11 cellular contexts compared by ENCODE assay signal in genomic region chr3:71443332-71443731, GRCh38.
DNase-seq lines count a peak whose midpoint lies in the region; FAIRE-seq and TF ChIP-seq lines count a peak whose summit lies in the region.
"Had no signal": no experiment of that assay in that cellular context is flagged by ENCODE, and none has a peak within 500 bp of the region (broad histone marks: within the 10 kb centered on the region; RNA-seq: fewer than 3 reads in every experiment).

No MANE protein-coding gene starts in this region.

- H3K27ac ChIP-seq in SU-DHL-6 (ENCODE audit: low read depth, low read length) (peak overlapping the region; percentile 95), endodermal cell (ENCODE audit: low read depth, low read length) (no peak overlapping the region), smooth muscle cell (ENCODE audit: low read depth) (peak overlapping the region; percentile 67), neural progenitor cell (no peak overlapping the region)

- H3K79me2 ChIP-seq in SU-DHL-6 (ENCODE audit: insufficient read depth, low read length) (no peaks in the 10 kb centered on the region), smooth muscle cell (ENCODE audit: low read depth) (peaks cover 7% of the 10 kb centered on the region), neural progenitor cell (ENCODE audit: low read depth) (no peaks in the 10 kb centered on the region)

- H3K27ac Mint-ChIP-seq in endodermal cell: peak overlapping the region; percentile 55
- H3K27ac Mint-ChIP-seq in neural progenitor cell: no peak overlapping the region

- TF ChIP-seq CTCF in SU-DHL-6 (IDR thresholded peaks at IDR 0.05; ENCODE audit: insufficient read depth, low read length, poor library complexity, severe bottlenecking) (no peak), endodermal cell (conservative IDR thresholded peaks at IDR 0.05) (no peak), smooth muscle cell (IDR thresholded peaks at IDR 0.05; ENCODE audit: borderline replicate concordance, insufficient read depth, poor library complexity, severe bottlenecking) (no peak), neural progenitor cell (IDR thresholded peaks at IDR 0.05) (no peak)

- no peaks in the 10 kb centered on the region for H3K4me1 ChIP-seq in endodermal cell (ENCODE audit: control insufficient read depth, insufficient read depth, low read length)
- peaks cover 4% of the 10 kb centered on the region for H3K4me1 ChIP-seq in smooth muscle cell (ENCODE audit: low read depth)
- H3K4me1 ChIP-seq in neural progenitor cell: peaks cover 8% of the 10 kb centered on the region

- H3K9ac ChIP-seq in SU-DHL-6 (ENCODE audit: low read length): peak overlapping the region; percentile 38
- no peak overlapping the region for H3K9ac ChIP-seq in endodermal cell (ENCODE audit: extremely low read depth, low read length, poor library complexity, severe bottlenecking)
- H3K9ac ChIP-seq in smooth muscle cell (ENCODE audit: low read depth): no peak overlapping the region
- no peak overlapping the region for H3K9ac ChIP-seq in neural progenitor cell
- H3K9ac ChIP-seq: GM23248 had no signal

- no peaks in the 10 kb centered on the region for H3K9me3 Mint-ChIP-seq in endodermal cell
- H3K9me3 Mint-ChIP-seq in neural progenitor cell: peaks cover 4% of the 10 kb centered on the region

- H3K9me3 ChIP-seq in SU-DHL-6 (ENCODE audit: insufficient read depth, low read length): no peaks in the 10 kb centered on the region
- H3K9me3 ChIP-seq in endodermal cell (ENCODE audit: control insufficient read depth, low read length): no peaks in the 10 kb centered on the region
- H3K9me3 ChIP-seq in smooth muscle cell (replicated peaks; ENCODE audit: low read depth): no peaks in the 10 kb centered on the region
- no peaks in the 10 kb centered on the region for H3K9me3 ChIP-seq in neural progenitor cell (ENCODE audit: low read depth)

- H3F3A ChIP-seq in SU-DHL-6 (ENCODE audit: insufficient read depth) (peaks cover 34% of the 10 kb centered on the region), smooth muscle cell (ENCODE audit: low read depth) (peaks cover 9% of the 10 kb centered on the region), neural progenitor cell (ENCODE audit: low read depth) (peaks cover 8% of the 10 kb centered on the region)

- H3K4me3 ChIP-seq in SU-DHL-6 (ENCODE audit: insufficient read depth, low read length, poor library complexity, severe bottlenecking) (peak overlapping the region; percentile 14), endodermal cell (ENCODE audit: low read length) (no peak overlapping the region), smooth muscle cell (no peak overlapping the region), neural progenitor cell (no peak overlapping the region)
- H3K4me3 ChIP-seq: GM23248 had no signal

- peak; percentile 24 for FAIRE-seq in GM18507 (lab: Jason Lieb, UNC)

- H3K4me1 Mint-ChIP-seq in endodermal cell (peaks cover 17% of the 10 kb centered on the region), neural progenitor cell (peaks cover 18% of the 10 kb centered on the region)

- H3K36me3 Mint-ChIP-seq in endodermal cell (ENCODE audit: low read depth) (no peaks in the 10 kb centered on the region), neural progenitor cell (peaks cover 2% of the 10 kb centered on the region)

- H2AFZ ChIP-seq in SU-DHL-6 (ENCODE audit: low read depth, low read length, severe bottlenecking) (no peak overlapping the region), smooth muscle cell (ENCODE audit: low read depth) (no peak overlapping the region), neural progenitor cell (replicated peaks) (no peak overlapping the region)

- H3K27me3 ChIP-seq in SU-DHL-6 (ENCODE audit: low read length): no peaks in the 10 kb centered on the region
- no peaks in the 10 kb centered on the region for H3K27me3 ChIP-seq in endodermal cell (ENCODE audit: control insufficient read depth, insufficient read depth, low read length, poor library complexity, severe bottlenecking)
- no peaks in the 10 kb centered on the region for H3K27me3 ChIP-seq in smooth muscle cell (ENCODE audit: low read depth)
- H3K27me3 ChIP-seq in neural progenitor cell: no peaks in the 10 kb centered on the region

- DNase-seq in GM18507 (ENCODE audit: extremely low spot score, insufficient read length, low read depth) (no peak), endodermal cell (no peak), smooth muscle cell (lab: John Stamatoyannopoulos, UW; ENCODE audit: unreplicated experiment) (no peak), neural progenitor cell (ENCODE audit: low spot score) (no peak), GM19238 (ENCODE audit: insufficient read length, low spot score) (no peak), NCI-H1048 (lab: John Stamatoyannopoulos, UW) (no peak)
- DNase-seq in stimulated activated CD4-positive, alpha-beta T cell treated with anti-CD3 and anti-CD28 coated beads, Interleukin-1b, Interleukin-23, amount 100 ng/mL, for 48 hours: no peak
- DNase-seq: activated gamma-delta T cell, GM23248, NCI-H510A treated with DMSO at 0.1 percent for 48 hours had no signal

- no peaks in the 10 kb centered on the region for H3K9me2 ChIP-seq in SU-DHL-6 (replicated peaks; ENCODE audit: insufficient read depth, low read length)

- 93 to 100% methylated on average over 5 to 8 of the region's 8 CpGs for WGBS in endodermal cell (ENCODE audit: insufficient coverage in 1 of 2, insufficient read length in 1 of 2), 2 experiments
- WGBS in smooth muscle cell (ENCODE audit: low lambda C conversion rate): over 99% methylated on average over 8 of the region's 8 CpGs

- H3K4me3 Mint-ChIP-seq in endodermal cell (no peak overlapping the region), neural progenitor cell (no peak overlapping the region)

- no peaks in the 10 kb centered on the region for H4K20me1 ChIP-seq in SU-DHL-6 (ENCODE audit: low read depth, low read length)
- H4K20me1 ChIP-seq in smooth muscle cell (ENCODE audit: low read depth): no peaks in the 10 kb centered on the region
- peaks cover 14% of the 10 kb centered on the region for H4K20me1 ChIP-seq in neural progenitor cell (ENCODE audit: low read depth)

- no peaks in the 10 kb centered on the region for H3K36me3 ChIP-seq in SU-DHL-6 (ENCODE audit: low read length)
- H3K36me3 ChIP-seq in endodermal cell (ENCODE audit: control insufficient read depth, insufficient read depth, low read length): no peaks in the 10 kb centered on the region
- no peaks in the 10 kb centered on the region for H3K36me3 ChIP-seq in smooth muscle cell (ENCODE audit: low read depth)
- H3K36me3 ChIP-seq in neural progenitor cell: no peaks in the 10 kb centered on the region

- H3K4me2 ChIP-seq in SU-DHL-6 (ENCODE audit: low read depth, low read length, poor library complexity, severe bottlenecking): peak overlapping the region; percentile 98
- no peak overlapping the region for H3K4me2 ChIP-seq in smooth muscle cell
- H3K4me2 ChIP-seq in neural progenitor cell: no peak overlapping the region

- H3K27me3 Mint-ChIP-seq in endodermal cell (ENCODE audit: insufficient read depth) (no peaks in the 10 kb centered on the region), neural progenitor cell (ENCODE audit: insufficient read depth, low read depth) (peaks cover 4% of the 10 kb centered on the region)

Comparison
In these comparisons a context has a peak if more than half of its experiments do, and no peak if none do; other contexts are left out.
1. H3K27ac ChIP-seq: peak in SU-DHL-6 (single experiment) and smooth muscle cell (single experiment); none in endodermal cell (single experiment) and neural progenitor cell (single experiment).